8 cellular contexts compared by ENCODE assay signal in genomic region chr4:8468746-8469535, GRCh38. TPM values are rescaled to one million over a fixed set of nuclear protein-coding genes. Genes with fewer than 3 reads are reported as not detected.
A peak's percentile ranks its signal among the peaks of the same experiment; 100 is the strongest.
DNase-seq lines count a peak whose midpoint lies in the region; ATAC-seq, FAIRE-seq and TF ChIP-seq lines count a peak whose summit lies in the region.

No MANE protein-coding gene starts in this region.

- TF ChIP-seq CTCF in K562 (IDR thresholded peaks at IDR 0.05 in 2 of 3, conservative IDR thresholded peaks at IDR 0.05 in 1 of 3; ENCODE audit: insufficient read depth in 2 of 3, low read depth in 1 of 3, low read length in 3 of 3), result peak; percentile 93 to 95 (median 94)

- H3K9ac ChIP-seq in K562 (ENCODE audit: insufficient read depth in 1 of 2, low read depth in 2 of 2, low read length in 2 of 2), result no peak overlapping the region; a peak in 1 of 4 replicates

- H3K4me2 ChIP-seq in K562 (ENCODE audit: insufficient read depth, low read length), result no peak overlapping the region

- BruUV-seq in K562 (replicated peaks; lab: Mats Ljungman, UMichigan), result TSS peak; percentile 29

- no peaks in the 10 kb centered on the region for H3K9me1 ChIP-seq in K562 (ENCODE audit: control insufficient read depth, insufficient read depth, low read length)

- H3K4me3 ChIP-seq in K562, result no peak overlapping the region

- 39% methylated on average over 19 of the region's 21 CpGs for WGBS in K562 (ENCODE audit: insufficient coverage, low coverage, missing lambda C conversion rate)

- H3K9me3 ChIP-seq in K562 (replicated peaks; ENCODE audit: control insufficient read depth, insufficient read depth, low read depth, low read length), result no peaks in the 10 kb centered on the region

- DNase-seq in COR-L47 (lab: John Stamatoyannopoulos, UW) (peak; percentile 7), KBM-7 (peak; percentile 57), T-helper 2 cell (peak in 3 of 5 experiments; percentile 34 to 55 (median 39)), K562 (ENCODE audit: extremely low read depth in 1 of 4, low spot score in 3 of 4) (peak; percentile 72 to 78 (median 76)), iPS-NIHi11 (ENCODE audit: low spot score) (peak; percentile 90)
- peak; percentile 72 for DNase-seq in stimulated activated CD4-positive, alpha-beta T cell treated with anti-CD3 and anti-CD28 coated beads, Interleukin-15, amount 100 ng/mL, for 24 hours

- in situ Hi-C loops in KBM-7 (cut with MboI; ENCODE audit: low pct_unique_long_range_greater_than_20kb, low sequenced_read_pairs), result no loop called here
- in situ Hi-C loops in K562 (cut with MboI), result no loop called here

- H3K36me3 ChIP-seq in K562 (ENCODE audit: control insufficient read depth, insufficient read depth, low read length), result peaks cover 52% of the 10 kb centered on the region; the same call in 2 of the 3 replicates

- intact Hi-C loops in K562 (cut with micrococcal nuclease), result loop anchor here (1.0 to 2.0 kb wide), 3 partner anchors 78 to 125 kb away; no protein-coding TSS in a partner anchor

- TF ChIP-seq RAD21 in K562 (CRISPR knock-in tag; conservative IDR thresholded peaks at IDR 0.05 in 1 of 2, IDR thresholded peaks at IDR 0.05 in 1 of 2), result peak; percentile 94 to 98

- peak; percentile 87 for FAIRE-seq in K562 (lab: Jason Lieb, UNC)

- no peak overlapping the region for H2AFZ ChIP-seq in K562 (ENCODE audit: low read depth, low read length)

- peak; percentile 65 for ATAC-seq in GM21360 (IDR thresholded peaks at IDR 0.05; ENCODE audit: unreplicated experiment)
- peak; percentile 93 for ATAC-seq in K562
- ATAC-seq in HG03159 (IDR thresholded peaks at IDR 0.05; ENCODE audit: unreplicated experiment), result no peak

- 0 out of 2 replicates have a peak, but pooled peaks cover 3% of the 10 kb centered on the region for H4K20me1 ChIP-seq in K562 (replicated peaks; ENCODE audit: control insufficient read depth, insufficient read depth, low read length)

- peaks cover 0 to 35% of the 10 kb centered on the region in 2 experiments; a peak in 4 of 5 replicates for H3K4me1 ChIP-seq in K562 (replicated peaks in 1 of 2; ENCODE audit: control insufficient read depth in 2 of 2, insufficient read depth in 2 of 2, low read length in 2 of 2)

- H3K27ac ChIP-seq in K562 (ENCODE audit: extremely low read depth, low read depth, low read length), result no peak overlapping the region; the same call in 2 of the 3 replicates

- no peaks in the 10 kb centered on the region for H3K79me2 ChIP-seq in K562 (ENCODE audit: control insufficient read depth, insufficient read depth, low read length)

- CTCF ChIA-PET in K562 (lab: Yijun Ruan, JAX; ENCODE audit: low intra/inter-chr PET ratio), result interaction anchor here (0.7 to 3.1 kb wide), 5 partner anchors 10 to 130 kb away, joined by 3 to 64 read pairs (median 5); partner anchors contain the start of gene CPZ

- TF ChIP-seq POLR2A in K562 (conservative IDR thresholded peaks at IDR 0.05), result no peak

- no peak for TF ChIP-seq EP300 in K562 (IDR thresholded peaks at IDR 0.05; ENCODE audit: low read length)

- H3K27me3 ChIP-seq in K562 (ENCODE audit: control insufficient read depth in 2 of 2, insufficient read depth in 2 of 2, low read length in 2 of 2), result no peaks in the 10 kb centered on the region

- POLR2A ChIA-PET in K562 (lab: Yijun Ruan, JAX), result interaction anchor here (0.7 to 1.6 kb wide), 7 partner anchors 12 to 137 kb away, joined by 3 to 5 read pairs (median 3); partner anchors contain the start of genes ACOX3 and TRMT44

TF ChIP-seq in K562, 482 proteins besides CTCF, POLR2A, EP300 and RAD21 (continues in another document):
- no peak for TF ChIP-seq RAD51 (IDR thresholded peaks at IDR 0.05; ENCODE audit: borderline replicate concordance, low read depth)
- no peak for TF ChIP-seq CHD1 (IDR thresholded peaks at IDR 0.05; ENCODE audit: low read length)
- 0 out of 2 replicates have a peak, but pooled peaks have one; percentile 27 for TF ChIP-seq ARID1B (IDR thresholded peaks at IDR 0.05)
- TF ChIP-seq STAG1 (CRISPR knock-in tag; IDR thresholded peaks at IDR 0.05; ENCODE audit: borderline replicate concordance), result peak; percentile 56
- no peak for TF ChIP-seq CBFA2T2 (conservative IDR thresholded peaks at IDR 0.05)
- TF ChIP-seq HDGF (IDR thresholded peaks at IDR 0.05), result peak; percentile 81; the same call in 1 of the 2 replicates
- TF ChIP-seq, protein P1, sequence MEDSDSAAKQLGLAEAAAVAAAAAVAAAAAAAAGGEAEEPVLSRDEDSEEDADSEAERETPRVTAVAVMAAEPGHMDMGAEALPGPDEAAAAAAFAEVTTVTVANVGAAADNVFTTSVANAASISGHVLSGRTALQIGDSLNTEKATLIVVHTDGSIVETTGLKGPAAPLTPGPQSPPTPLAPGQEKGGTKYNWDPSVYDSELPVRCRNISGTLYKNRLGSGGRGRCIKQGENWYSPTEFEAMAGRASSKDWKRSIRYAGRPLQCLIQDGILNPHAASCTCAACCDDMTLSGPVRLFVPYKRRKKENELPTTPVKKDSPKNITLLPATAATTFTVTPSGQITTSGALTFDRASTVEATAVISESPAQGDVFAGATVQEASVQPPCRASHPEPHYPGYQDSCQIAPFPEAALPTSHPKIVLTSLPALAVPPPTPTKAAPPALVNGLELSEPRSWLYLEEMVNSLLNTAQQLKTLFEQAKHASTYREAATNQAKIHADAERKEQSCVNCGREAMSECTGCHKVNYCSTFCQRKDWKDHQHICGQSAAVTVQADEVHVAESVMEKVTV (CRISPR knock-in tag; IDR thresholded peaks at IDR 0.05), result peak; percentile 94
- TF ChIP-seq RB1 (IDR thresholded peaks at IDR 0.05; ENCODE audit: low read depth), result peak; percentile 21; the same call in 1 of the 2 replicates
- TF ChIP-seq CCNT2 (IDR thresholded peaks at IDR 0.05; ENCODE audit: borderline replicate concordance, extremely low read depth, insufficient read length, low read depth, low read length), result no peak
- TF ChIP-seq ZSCAN29 (IDR thresholded peaks at IDR 0.05), result no peak
- peak; percentile 49; the same call in 1 of the 2 replicates for TF ChIP-seq CXXC5 (CRISPR knock-in tag; IDR thresholded peaks at IDR 0.05)
- 0 out of 2 replicates have a peak, but pooled peaks have one; percentile 35 for TF ChIP-seq NBN (IDR thresholded peaks at IDR 0.05; ENCODE audit: low read depth)
- TF ChIP-seq ZNF174 (CRISPR knock-in tag; IDR thresholded peaks at IDR 0.05), result no peak
- no peak for TF ChIP-seq ZNF431 (CRISPR knock-in tag; IDR thresholded peaks at IDR 0.05)
- 0 out of 2 replicates have a peak, but pooled peaks have one; percentile 44 for TF ChIP-seq DMBX1 (CRISPR knock-in tag; IDR thresholded peaks at IDR 0.05; ENCODE audit: borderline replicate concordance)
- peak; percentile 95 for TF ChIP-seq SMC3 (conservative IDR thresholded peaks at IDR 0.05; ENCODE audit: insufficient read depth, low read depth, low read length)
- TF ChIP-seq ELF1 (tag; IDR thresholded peaks at IDR 0.05), result peak; percentile 80
- TF ChIP-seq ARID2 (IDR thresholded peaks at IDR 0.05), result peak; percentile 96

RNA-seq across cellular contexts. Expression of gene TRMT44, which starts 28.4 kb away (rescaled TPM):
- 60.3 and 88.6 TPM in 2 replicates for total RNA-seq in K562 (2011; cell fraction: chromatin; rRNA removed; ENCODE audit: low replicate concordance)
- 53.0 and 57.5 TPM in 2 replicates for total RNA-seq in K562 (2011; cell fraction: nucleolus; rRNA removed)
- total RNA-seq in K562 (2011; cell fraction: nucleoplasm; rRNA removed), result 31.6 and 38.6 TPM in 2 replicates
- total RNA-seq in K562 (2014; rRNA removed) (14.1 and 15.6 TPM in 2 replicates), K562 (2014; rRNA removed; fragmentation: Illumina TruSeq; extraction: Trizol) (8.6 and 10.0 TPM in 2 replicates), K562 (2015; rRNA removed; fragmentation: Illumina TruSeq; extraction: Trizol) (10.2 and 10.3 TPM in 2 replicates), K562 (2021) (17.3 and 18.6 TPM in 2 replicates)
- polyA plus RNA-seq in K562 (2011; rRNA removed) (8.9 and 9.6 TPM in 2 replicates), K562 (2014; fragmentation: Illumina TruSeq; extraction: Trizol) (7.8 and 8.7 TPM in 2 replicates), K562 (2014; fragmentation: Nextera tagmentation; extraction: Ambion mirVana) (1 to 10 TPM; 1.2 to 2.1 TPM), K562 (2014; rRNA removed) (12.5 and 13.2 TPM in 2 replicates)
- polyA plus RNA-seq in K562 (2011; cell fraction: cytosol; rRNA removed), result 5.5 and 9.9 TPM in 2 replicates
- polyA plus RNA-seq in K562 (2011; cell fraction: nucleus; rRNA removed), result 32.2 and 44.8 TPM in 2 replicates
- polyA plus RNA-seq in K562 (2012), result 8.3 and 13.2 TPM in 2 replicates
- polyA minus RNA-seq in K562 (2011; rRNA and poly(A)+ RNA removed), result 14.7 and 16.1 TPM in 2 replicates
- 6.1 and 11.1 TPM in 2 replicates for polyA minus RNA-seq in K562 (2011; cell fraction: cytosol; rRNA and poly(A)+ RNA removed)
- polyA minus RNA-seq in K562 (2011; cell fraction: nucleus; rRNA and poly(A)+ RNA removed), result 35.5 and 48.8 TPM in 2 replicates

RNA-seq across cellular contexts. Expression of gene ACOX3, which starts 28.4 kb away (rescaled TPM):
- 8.4 and 18.6 TPM in 2 replicates for total RNA-seq in K562 (2011; cell fraction: chromatin; rRNA removed; ENCODE audit: low replicate concordance)
- 5.9 and 8.7 TPM in 2 replicates for total RNA-seq in K562 (2011; cell fraction: nucleolus; rRNA removed)
- 5.9 and 9.8 TPM in 2 replicates for total RNA-seq in K562 (2011; cell fraction: nucleoplasm; rRNA removed)
- total RNA-seq in K562 (2014; rRNA removed), result 4.9 and 5.1 TPM in 2 replicates
- total RNA-seq in K562 (2014; rRNA removed; fragmentation: Illumina TruSeq; extraction: Trizol), result 3.7 and 3.8 TPM in 2 replicates
- total RNA-seq in K562 (2015; rRNA removed; fragmentation: Illumina TruSeq; extraction: Trizol), result 3.8 and 4.6 TPM in 2 replicates
- 5.9 and 7.3 TPM in 2 replicates for total RNA-seq in K562 (2021)
- polyA plus RNA-seq in K562 (2011; rRNA removed), result 2.3 and 2.9 TPM in 2 replicates
- polyA plus RNA-seq in K562 (2011; cell fraction: cytosol; rRNA removed), result 2.6 and 3.3 TPM in 2 replicates
- 6.1 and 6.5 TPM in 2 replicates for polyA plus RNA-seq in K562 (2011; cell fraction: nucleus; rRNA removed)
- 5.1 and 9.2 TPM in 2 replicates for polyA plus RNA-seq in K562 (2012)
- 4.0 and 4.4 TPM in 2 replicates for polyA plus RNA-seq in K562 (2014; fragmentation: Illumina TruSeq; extraction: Trizol)
- 1 to 10 TPM in 1 of 2 experiments, under 1 TPM in 1; 0.68 to 1.0 TPM for polyA plus RNA-seq in K562 (2014; fragmentation: Nextera tagmentation; extraction: Ambion mirVana)
- 3.0 and 4.9 TPM in 2 replicates for polyA plus RNA-seq in K562 (2014; rRNA removed)
- 3.9 and 5.0 TPM in 2 replicates for polyA minus RNA-seq in K562 (2011; rRNA and poly(A)+ RNA removed)
- polyA minus RNA-seq in K562 (2011; cell fraction: cytosol; rRNA and poly(A)+ RNA removed), result 1.5 and 4.6 TPM in 2 replicates
- polyA minus RNA-seq in K562 (2011; cell fraction: nucleus; rRNA and poly(A)+ RNA removed), result 3.5 and 4.8 TPM in 2 replicates

Comparison
In these comparisons a context has a peak if more than half of its experiments do, and no peak if none do; other contexts are left out.
1. DNase-seq: peak in every context shown above with its lines; median percentile 90 in iPS-NIHi11; 76 in K562; 72 in stimulated activated CD4-positive, alpha-beta T cell treated with anti-CD3 and anti-CD28 coated beads, Interleukin-15, amount 100 ng/mL, for 24 hours; 57 in KBM-7; 39 in T-helper 2 cell; 7 in COR-L47.